Comparison of ENCODE assay signal across 19 cellular contexts in genomic region chrX:112759512-112759911, GRCh38.
"Had no signal": no experiment of that assay in that cellular context is flagged by ENCODE, and none has a peak within 500 bp of the region (broad histone marks: within the 10 kb centered on the region; RNA-seq: fewer than 3 reads in every experiment).

No MANE protein-coding gene starts in this region.

- H3K27me3 ChIP-seq: body of pancreas, esophagus muscularis mucosa, stomach had no signal

- H3K4me1 ChIP-seq: adrenal gland, body of pancreas, esophagus muscularis mucosa, pancreas, stomach had no signal

- H3K36me3 ChIP-seq: adrenal gland, esophagus muscularis mucosa, pancreas, stomach, thoracic aorta had no signal

- FAIRE-seq: pancreas had no signal

- ATAC-seq: body of pancreas, left ventricle myocardium superior, pancreas had no signal

- H3K27me3 Mint-ChIP-seq: dendritic cell treated with granulocyte-macrophage colony-stimulating factor and Interleukin-4, amounts not matched to agents 40 ng/mL and 50 ng/mL, for 4 days had no signal

- H3K4me3 ChIP-seq: adrenal gland, body of pancreas, esophagus muscularis mucosa, pancreas, stomach, thoracic aorta had no signal

- H3K27ac ChIP-seq: adrenal gland, body of pancreas, esophagus muscularis mucosa, pancreas, stomach, thoracic aorta had no signal

- H3K9me3 ChIP-seq: adrenal gland, body of pancreas, esophagus muscularis mucosa, pancreas, stomach, thoracic aorta had no signal

- H3K4me3 Mint-ChIP-seq: dendritic cell treated with granulocyte-macrophage colony-stimulating factor and Interleukin-4, amounts not matched to agents 40 ng/mL and 50 ng/mL, for 4 days; endodermal cell had no signal

- H3K9me3 Mint-ChIP-seq: dendritic cell treated with granulocyte-macrophage colony-stimulating factor and Interleukin-4, amounts not matched to agents 40 ng/mL and 50 ng/mL, for 4 days; endodermal cell had no signal

- DNase-seq: activated CD4-positive, alpha-beta T cell treated with anti-CD3 and anti-CD28 coated beads, Interleukin-2, amount 50 U/mL, for 1 hour; activated CD4-positive, CD25-positive, alpha-beta regulatory T cell; activated naive CD4-positive, alpha-beta T cell treated with anti-CD3 and anti-CD28 coated beads, Interleukin-2, amount 50 U/mL, for 16 hours; activated T-cell treated with anti-CD3 and anti-CD28 coated beads for 4 hours; adrenal gland; body of pancreas; endodermal cell; foreskin fibroblast; head of caudate nucleus; left ventricle myocardium superior; pancreas; retina; stimulated activated CD4-positive, alpha-beta T cell treated with anti-CD3 and anti-CD28 coated beads, Interleukin-15, amount 100 ng/mL, for 24 hours; stimulated activated CD4-positive, alpha-beta T cell treated with anti-CD3 and anti-CD28 coated beads, Interleukin-4, amount 100 ng/mL, for 4 hours; stomach; T-helper 2 cell had no signal

- H3K27ac Mint-ChIP-seq: dendritic cell treated with granulocyte-macrophage colony-stimulating factor and Interleukin-4, amounts not matched to agents 40 ng/mL and 50 ng/mL, for 4 days; endodermal cell had no signal
